ENCODE assay signal across 1 cellular context in genomic region chr3:62289922-62290321, GRCh38.
TF ChIP-seq lines count a peak whose summit lies in the region.

No MANE protein-coding gene starts in this region.

TF ChIP-seq in HEK293, 187 proteins besides CTCF, POLR2A, EP300 and RAD21 (continued from another document):
- TF ChIP-seq HIC1 (tag by site-specific recombination; IDR thresholded peaks at IDR 0.05): no peak
- no peak for TF ChIP-seq ZBTB26 (tag by site-specific recombination; optimal IDR thresholded peaks at IDR 0.05)
- TF ChIP-seq ZSCAN23 (tag by site-specific recombination; IDR thresholded peaks at IDR 0.05): no peak
- TF ChIP-seq ZNF311 (tag by site-specific recombination; IDR thresholded peaks at IDR 0.05; ENCODE audit: borderline replicate concordance): no peak
- TF ChIP-seq EGR2 (tag by site-specific recombination; IDR thresholded peaks at IDR 0.05; ENCODE audit: low read depth): no peak
- TF ChIP-seq ZNF555 (tag by site-specific recombination; conservative IDR thresholded peaks at IDR 0.05): no peak
- no peak for TF ChIP-seq ZNF677 (tag by site-specific recombination; IDR thresholded peaks at IDR 0.05)
